ENCODE assay signal across 10 cellular contexts in genomic region chr3:170421147-170421641, GRCh38. TPM values are rescaled to one million over a fixed set of nuclear protein-coding genes. Genes with fewer than 3 reads are reported as not detected.
DNase-seq lines count a peak whose midpoint lies in the region; ATAC-seq and TF ChIP-seq lines count a peak whose summit lies in the region.
"Had no signal": no experiment of that assay in that cellular context is flagged by ENCODE, and none has a peak within 500 bp of the region (broad histone marks: within the 10 kb centered on the region; RNA-seq: fewer than 3 reads in every experiment).

No MANE protein-coding gene starts in this region.

- H3K9me3 ChIP-seq in gastroesophageal sphincter: no peaks in the 10 kb centered on the region
- no peaks in the 10 kb centered on the region for H3K9me3 ChIP-seq in osteoblast (ENCODE audit: low read depth, low read length)

- peak overlapping the region; percentile 63 for H3K4me2 ChIP-seq in osteoblast (ENCODE audit: insufficient read depth, low read length)

- H3K4me3 ChIP-seq in gastroesophageal sphincter (peak overlapping the region in 1 of 2 donors; percentile 13), osteoblast (ENCODE audit: insufficient read depth, low read length) (peak overlapping the region; percentile 38)

- no peaks in the 10 kb centered on the region for H4K20me1 ChIP-seq in osteoblast (ENCODE audit: insufficient read depth, low read length)

- WGBS in gastroesophageal sphincter (ENCODE audit: low coverage in 1 of 2), 2 donors: 32 to 83% methylated on average over 1 to 6 of the region's 12 CpGs

- TF ChIP-seq CTCF in 22Rv1 (IDR thresholded peaks at IDR 0.05): no peak
- no peak for TF ChIP-seq CTCF in gastroesophageal sphincter (IDR thresholded peaks at IDR 0.05)
- TF ChIP-seq CTCF in osteoblast (IDR thresholded peaks at IDR 0.05; ENCODE audit: extremely low read depth, low read depth, low read length): no peak

- no peak for TF ChIP-seq EP300 in gastroesophageal sphincter (IDR thresholded peaks at IDR 0.05)

- H3K4me1 ChIP-seq in gastroesophageal sphincter: peaks cover 0 to 33% (median 8%) of the 10 kb centered on the region in 3 donors
- peaks cover 14% of the 10 kb centered on the region for H3K4me1 ChIP-seq in osteoblast (ENCODE audit: insufficient read depth, low read length)

- H2AFZ ChIP-seq in osteoblast (ENCODE audit: low read length): peak overlapping the region; percentile 66

- peak; percentile 10; the same call in 1 of the 3 replicates for ATAC-seq in SK-N-SH treated with all-trans-retinoic acid at 6 μM for 48 hours
- ATAC-seq in gastroesophageal sphincter: no peak
- ATAC-seq: activated CD8-positive, alpha-beta memory T cell treated with anti-CD3 and anti-CD28 coated beads, Interleukin-2, amount 10 ng/mL, durations not matched to agents 7 days and 5 days had no signal

- H3K27ac ChIP-seq in 22Rv1 (0 out of 2 replicates have a peak overlapping the region, but pooled peaks have one; percentile 26), gastroesophageal sphincter (peak overlapping the region in 3 of 4 donors; percentile 2 to 70 (median 61)), osteoblast (ENCODE audit: low read depth, low read length) (no peak overlapping the region)

- TF ChIP-seq POLR2A in gastroesophageal sphincter (IDR thresholded peaks at IDR 0.05): no peak

- H3K36me3 ChIP-seq in gastroesophageal sphincter (no peaks in the 10 kb centered on the region), osteoblast (ENCODE audit: insufficient read depth, low read length) (peaks cover 16% of the 10 kb centered on the region)

- H3K27me3 ChIP-seq in gastroesophageal sphincter (peaks cover 40% of the 10 kb centered on the region), osteoblast (ENCODE audit: insufficient read depth, low read length) (no peaks in the 10 kb centered on the region)

- peaks cover 2% of the 10 kb centered on the region for H3K79me2 ChIP-seq in osteoblast (ENCODE audit: insufficient read depth, low read length)

- DNase-seq in osteoblast (ENCODE audit: insufficient read length, low spot score, missing footprints) (peak; percentile 87), mucosa of gallbladder (ENCODE audit: low spot score) (no peak), SIG-M5 treated with dmso at 0.1 percent for 504 hours (lab: John Stamatoyannopoulos, UW; ENCODE audit: unreplicated experiment) (no peak), T-helper 9 cell (no peak), SK-N-DZ (ENCODE audit: low spot score) (no peak)
- DNase-seq: activated CD8-positive, alpha-beta memory T cell treated with anti-CD3 and anti-CD28 coated beads, Interleukin-2, amount 10 ng/mL, durations not matched to agents 7 days and 5 days; NCI-H226 had no signal

TF ChIP-seq in SK-N-SH treated with all-trans-retinoic acid at 6 μM for 48 hours, 23 proteins besides CTCF, POLR2A, EP300 and RAD21:
- TF ChIP-seq BACH2 (CRISPR knock-in tag; IDR thresholded peaks at IDR 0.05; ENCODE audit: borderline replicate concordance) (no peak), ESRRG (CRISPR knock-in tag; IDR thresholded peaks at IDR 0.05) (no peak), TCF4 (CRISPR knock-in tag; IDR thresholded peaks at IDR 0.05; ENCODE audit: borderline replicate concordance) (no peak), GLIS3 (CRISPR knock-in tag; IDR thresholded peaks at IDR 0.05) (no peak), ZFP3 (CRISPR knock-in tag; IDR thresholded peaks at IDR 0.05) (no peak), PPARA (CRISPR knock-in tag; IDR thresholded peaks at IDR 0.05; ENCODE audit: borderline replicate concordance) (no peak), CSDC2 (CRISPR knock-in tag; IDR thresholded peaks at IDR 0.05) (no peak), RARB (CRISPR knock-in tag; IDR thresholded peaks at IDR 0.05) (no peak), POU6F1 (CRISPR knock-in tag; IDR thresholded peaks at IDR 0.05; ENCODE audit: borderline replicate concordance, low read depth) (no peak), ZNF8 (CRISPR knock-in tag; IDR thresholded peaks at IDR 0.05) (no peak), PATZ1 (CRISPR knock-in tag; IDR thresholded peaks at IDR 0.05; ENCODE audit: borderline replicate concordance) (no peak), ZNF70 (CRISPR knock-in tag; IDR thresholded peaks at IDR 0.05) (no peak), SNAI2 (CRISPR knock-in tag; IDR thresholded peaks at IDR 0.05) (no peak)
- TF ChIP-seq, protein P1, sequence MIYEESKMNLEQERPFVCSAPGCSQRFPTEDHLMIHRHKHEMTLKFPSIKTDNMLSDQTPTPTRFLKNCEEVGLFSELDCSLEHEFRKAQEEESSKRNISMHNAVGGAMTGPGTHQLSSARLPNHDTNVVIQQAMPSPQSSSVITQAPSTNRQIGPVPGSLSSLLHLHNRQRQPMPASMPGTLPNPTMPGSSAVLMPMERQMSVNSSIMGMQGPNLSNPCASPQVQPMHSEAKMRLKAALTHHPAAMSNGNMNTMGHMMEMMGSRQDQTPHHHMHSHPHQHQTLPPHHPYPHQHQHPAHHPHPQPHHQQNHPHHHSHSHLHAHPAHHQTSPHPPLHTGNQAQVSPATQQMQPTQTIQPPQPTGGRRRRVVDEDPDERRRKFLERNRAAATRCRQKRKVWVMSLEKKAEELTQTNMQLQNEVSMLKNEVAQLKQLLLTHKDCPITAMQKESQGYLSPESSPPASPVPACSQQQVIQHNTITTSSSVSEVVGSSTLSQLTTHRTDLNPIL (CRISPR knock-in tag; IDR thresholded peaks at IDR 0.05; ENCODE audit: low read depth): no peak
TF ChIP-seq in SK-N-SH treated with all-trans-retinoic acid at 6 μM for 48 hours: peak in this region for 0.

RNA-seq across cellular contexts. Expression of gene CLDN11, which starts 2.5 kb away (rescaled TPM):
- 1 to 10 TPM; 1.4 to 7.7 (median 2.5) TPM for total RNA-seq in gastroesophageal sphincter
- total RNA-seq in osteoblast: 33.9 and 50.3 TPM in 2 replicates
- 36.7 TPM for total RNA-seq in mucosa of gallbladder
- polyA plus RNA-seq in SK-N-DZ (2014; cell fraction: cytosol; rRNA removed): 0.44 and 0.74 TPM in 2 replicates
- polyA plus RNA-seq in SK-N-DZ (2014; cell fraction: nucleus; rRNA removed): 0.07 and 0.25 TPM in 2 replicates
